Comparison of ENCODE assay signal across 12 cellular contexts in the genomic region with DNA sequence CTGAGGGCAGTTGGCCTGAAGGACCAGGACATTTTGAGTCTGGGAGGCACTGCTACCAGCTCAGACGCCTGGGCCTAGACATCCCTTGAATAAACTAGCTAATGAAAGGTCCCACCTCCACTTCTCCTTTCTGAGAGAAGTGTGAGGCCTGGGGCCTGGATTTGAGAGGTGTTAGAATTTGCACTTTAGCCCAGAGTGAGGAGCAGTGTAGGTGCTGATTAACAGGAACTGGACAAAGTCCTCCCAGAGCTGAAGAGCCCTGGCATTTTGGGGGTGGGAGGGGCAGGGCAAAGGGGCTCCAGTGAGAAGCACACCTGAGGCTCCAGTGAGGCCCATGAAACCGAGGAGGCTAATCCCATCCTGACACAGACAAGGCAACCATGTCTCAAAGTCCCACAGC.
"Had no signal": no experiment of that assay in that cellular context is flagged by ENCODE, and none has a peak within 500 bp of the region (broad histone marks: within the 10 kb centered on the region; RNA-seq: fewer than 3 reads in every experiment).

No MANE protein-coding gene starts in this region.

- H3K36me3 ChIP-seq: prostate gland, sigmoid colon, upper lobe of left lung had no signal

- H3K4me1 ChIP-seq: prostate gland, sigmoid colon, upper lobe of left lung had no signal

- H3K4me1 Mint-ChIP-seq: activated naive CD4-positive, alpha-beta T cell treated with anti-CD3 and anti-CD28 coated beads, Interleukin-2, amount 50 U/mL, for 24 hours; central memory CD8-positive, alpha-beta T cell; natural killer cell had no signal

- H3K4me3 Mint-ChIP-seq: activated naive CD4-positive, alpha-beta T cell treated with anti-CD3 and anti-CD28 coated beads, Interleukin-2, amount 50 U/mL, for 24 hours; central memory CD8-positive, alpha-beta T cell; natural killer cell had no signal

- H3K27ac Mint-ChIP-seq: activated naive CD4-positive, alpha-beta T cell treated with anti-CD3 and anti-CD28 coated beads, Interleukin-2, amount 50 U/mL, for 24 hours; natural killer cell had no signal

- H3K9me3 ChIP-seq: prostate gland, sigmoid colon, upper lobe of left lung had no signal

- DNase-seq: activated T-cell treated with anti-CD3 and anti-CD28 coated beads, Interleukin-2, amount 50 U/mL, for 1 hour; hippocampal formation; natural killer cell; sigmoid colon; stimulated activated CD4-positive, alpha-beta T cell treated with anti-CD3 and anti-CD28 coated beads, Interleukin-12 subunit alpha, Interleukin-12 subunit beta, amount 100 ng/mL, for 4 hours; stimulated activated CD4-positive, alpha-beta T cell treated with anti-CD3 and anti-CD28 coated beads, Interleukin-2, amount 100 ng/mL, for 48 hours; stimulated activated naive CD4-positive, alpha-beta T cell treated with Interleukin-2 at 50 U/mL for 16 hours; upper lobe of left lung had no signal

- ATAC-seq: activated CD4-positive, CD25-positive, alpha-beta regulatory T cell treated with anti-CD3 and anti-CD28 coated beads, Interleukin-2, amount 50 U/mL, for 24 hours; natural killer cell had no signal

- H3K27ac ChIP-seq: prostate gland, sigmoid colon, upper lobe of left lung had no signal

- H3K27me3 Mint-ChIP-seq: activated naive CD4-positive, alpha-beta T cell treated with anti-CD3 and anti-CD28 coated beads, Interleukin-2, amount 50 U/mL, for 24 hours; central memory CD8-positive, alpha-beta T cell had no signal

- H3K36me3 Mint-ChIP-seq: activated naive CD4-positive, alpha-beta T cell treated with anti-CD3 and anti-CD28 coated beads, Interleukin-2, amount 50 U/mL, for 24 hours; natural killer cell had no signal

- H3K9me3 Mint-ChIP-seq: activated naive CD4-positive, alpha-beta T cell treated with anti-CD3 and anti-CD28 coated beads, Interleukin-2, amount 50 U/mL, for 24 hours; central memory CD8-positive, alpha-beta T cell; natural killer cell had no signal

- H3K27me3 ChIP-seq: sigmoid colon, upper lobe of left lung had no signal

- H3K4me3 ChIP-seq: prostate gland, sigmoid colon, upper lobe of left lung had no signal
